Comparison of ENCODE assay signal across 12 cellular contexts in genomic region chr1:89310976-89311375, GRCh38. TPM values are rescaled to one million over a fixed set of nuclear protein-coding genes. Genes with fewer than 3 reads are reported as not detected.
DNase-seq lines count a peak whose midpoint lies in the region; ATAC-seq, FAIRE-seq and TF ChIP-seq lines count a peak whose summit lies in the region.
"Had no signal": no experiment of that assay in that cellular context is flagged by ENCODE, and none has a peak within 500 bp of the region (broad histone marks: within the 10 kb centered on the region; RNA-seq: fewer than 3 reads in every experiment).

No MANE protein-coding gene starts in this region.

- no peaks in the 10 kb centered on the region for H3K36me3 ChIP-seq in bronchial epithelial cell (ENCODE audit: control insufficient read depth, insufficient read depth, low read length)
- H3K36me3 ChIP-seq in spleen: no peaks in the 10 kb centered on the region

- TF ChIP-seq POLR2A in spleen (IDR thresholded peaks at IDR 0.05): no peak

- peak overlapping the region; percentile 36 to 86 (median 80) for H3K27ac ChIP-seq in spleen
- H3K27ac ChIP-seq: A549 had no signal

- H3K9me3 ChIP-seq in spleen: peaks cover 0 to 23% (median 6%) of the 10 kb centered on the region in 8 donors
- H3K9me3 ChIP-seq: A549 had no signal

- peak; percentile 5 for ATAC-seq in HG03159 (IDR thresholded peaks at IDR 0.05; ENCODE audit: unreplicated experiment)
- no peak for ATAC-seq in GM21723 (IDR thresholded peaks at IDR 0.05; ENCODE audit: unreplicated experiment)
- ATAC-seq: A549 had no signal

- no peaks in the 10 kb centered on the region for H3K27me3 Mint-ChIP-seq in T-helper 2 cell treated with Interferon-gamma antibody and Interleukin-4, amounts not matched to agents 5 μg/mL and 100 μg/mL, for 36 hours (ENCODE audit: low read depth)

- intact Hi-C loops in spleen (cut with DNase I; ENCODE audit: low total_unique reads): no loop called here

- FAIRE-seq in bronchial epithelial cell (lab: Jason Lieb, UNC): no peak
- FAIRE-seq: A549 had no signal

- DNase-seq in T-helper 2 cell treated with Interferon-gamma antibody and Interleukin-4, amounts not matched to agents 5 μg/mL and 100 μg/mL, for 36 hours (ENCODE audit: low spot score): no peak
- DNase-seq in T-helper 2 cell: no peak
- DNase-seq in bronchial epithelial cell (ENCODE audit: low read depth): peak; percentile 32
- DNase-seq in spleen: no peak
- DNase-seq in GM13977 (ENCODE audit: low spot score): no peak
- DNase-seq in HPDE6-E6E7 (ENCODE audit: extremely low spot score): no peak
- DNase-seq: HFFc6; stimulated activated naive B cell treated with anti-CD40 and anti-IgM and Interleukin-4, amounts not matched to agents 10 μg/mL and 1 μg/mL and 100 μg/mL, for 72 hours had no signal

- peak overlapping the region; percentile 90 for H3K27ac Mint-ChIP-seq in T-helper 2 cell treated with Interferon-gamma antibody and Interleukin-4, amounts not matched to agents 5 μg/mL and 100 μg/mL, for 36 hours
- H3K27ac Mint-ChIP-seq: HFFc6; stimulated activated naive B cell treated with anti-CD40 and anti-IgM and Interleukin-4, amounts not matched to agents 10 μg/mL and 1 μg/mL and 100 μg/mL, for 72 hours had no signal

- H3K27me3 ChIP-seq in bronchial epithelial cell (ENCODE audit: control insufficient read depth, insufficient read depth, low read length): no peaks in the 10 kb centered on the region
- H3K27me3 ChIP-seq in spleen (replicated peaks in 1 of 7): no peaks in the 10 kb centered on the region

- in situ Hi-C loops in GM13977 (cut with MboI; ENCODE audit: low pct_unique_long_range_greater_than_20kb, low sequenced_read_pairs, unreplicated experiment): no loop called here

- peak overlapping the region; percentile 75 for H3K4me3 Mint-ChIP-seq in T-helper 2 cell treated with Interferon-gamma antibody and Interleukin-4, amounts not matched to agents 5 μg/mL and 100 μg/mL, for 36 hours
- H3K4me3 Mint-ChIP-seq: HFFc6 had no signal

- H3K9me3 Mint-ChIP-seq in T-helper 2 cell treated with Interferon-gamma antibody and Interleukin-4, amounts not matched to agents 5 μg/mL and 100 μg/mL, for 36 hours: peaks cover 47% of the 10 kb centered on the region

- H3K4me1 ChIP-seq in spleen: peaks cover 12 to 44% (median 32%) of the 10 kb centered on the region in 6 donors
- H3K4me1 ChIP-seq: A549 had no signal

- H3K4me3 ChIP-seq in bronchial epithelial cell (ENCODE audit: low read depth, low read length) (no peak overlapping the region), spleen (peak overlapping the region in 1 of 8 donors; percentile 27)
- H3K4me3 ChIP-seq: A549 had no signal

- peaks cover 29% of the 10 kb centered on the region for H3K36me3 Mint-ChIP-seq in T-helper 2 cell treated with Interferon-gamma antibody and Interleukin-4, amounts not matched to agents 5 μg/mL and 100 μg/mL, for 36 hours (ENCODE audit: low read depth)

- H3K4me1 Mint-ChIP-seq in T-helper 2 cell treated with Interferon-gamma antibody and Interleukin-4, amounts not matched to agents 5 μg/mL and 100 μg/mL, for 36 hours (ENCODE audit: low read depth): peaks cover 41% of the 10 kb centered on the region

- no peak for TF ChIP-seq CTCF in bronchial epithelial cell (IDR thresholded peaks at IDR 0.05; ENCODE audit: insufficient read depth, low read length, severe bottlenecking)
- no peak for TF ChIP-seq CTCF in spleen (IDR thresholded peaks at IDR 0.05 in 8 of 11, conservative IDR thresholded peaks at IDR 0.05 in 3 of 11)
- no peak for TF ChIP-seq CTCF in GM13977 (IDR thresholded peaks at IDR 0.05; ENCODE audit: extremely low read depth, insufficient read depth, missing control alignments)

RNA-seq across cellular contexts. Expression of gene GBP5, which starts 38.3 kb away (rescaled TPM):
- total RNA-seq in bronchial epithelial cell (0.26 and 0.77 TPM in 2 replicates), spleen (10 to 100 TPM; 48.5 to 94.5 (median 53.2) TPM)
- polyA plus RNA-seq in spleen: 10 to 100 TPM; 11.3 to 16.8 (median 16.0) TPM

RNA-seq across cellular contexts. Expression of gene GBP6, which starts 52.9 kb away (rescaled TPM):
- total RNA-seq in bronchial epithelial cell: 12.4 and 67.2 TPM in 2 replicates
- total RNA-seq in spleen: under 1 TPM; 0.19 to 0.46 (median 0.25) TPM
- polyA plus RNA-seq in spleen: under 1 TPM; 0.02 to 0.26 (median 0.05) TPM
- total RNA-seq: dermis microvascular lymphatic vessel endothelial cell, HFFc6 had no signal
- polyA plus RNA-seq: A549 had no signal

Comparison
In these comparisons a context has a peak if more than half of its experiments do, and no peak if none do; other contexts are left out.
1. RNA of gene GBP5, which starts 38.3 kb away (total RNA-seq): 48.5 to 94.5 TPM in spleen; 0.26 to 0.77 TPM in bronchial epithelial cell; every median in the first group is over 10 times any median in the second.